In the genomic region with DNA sequence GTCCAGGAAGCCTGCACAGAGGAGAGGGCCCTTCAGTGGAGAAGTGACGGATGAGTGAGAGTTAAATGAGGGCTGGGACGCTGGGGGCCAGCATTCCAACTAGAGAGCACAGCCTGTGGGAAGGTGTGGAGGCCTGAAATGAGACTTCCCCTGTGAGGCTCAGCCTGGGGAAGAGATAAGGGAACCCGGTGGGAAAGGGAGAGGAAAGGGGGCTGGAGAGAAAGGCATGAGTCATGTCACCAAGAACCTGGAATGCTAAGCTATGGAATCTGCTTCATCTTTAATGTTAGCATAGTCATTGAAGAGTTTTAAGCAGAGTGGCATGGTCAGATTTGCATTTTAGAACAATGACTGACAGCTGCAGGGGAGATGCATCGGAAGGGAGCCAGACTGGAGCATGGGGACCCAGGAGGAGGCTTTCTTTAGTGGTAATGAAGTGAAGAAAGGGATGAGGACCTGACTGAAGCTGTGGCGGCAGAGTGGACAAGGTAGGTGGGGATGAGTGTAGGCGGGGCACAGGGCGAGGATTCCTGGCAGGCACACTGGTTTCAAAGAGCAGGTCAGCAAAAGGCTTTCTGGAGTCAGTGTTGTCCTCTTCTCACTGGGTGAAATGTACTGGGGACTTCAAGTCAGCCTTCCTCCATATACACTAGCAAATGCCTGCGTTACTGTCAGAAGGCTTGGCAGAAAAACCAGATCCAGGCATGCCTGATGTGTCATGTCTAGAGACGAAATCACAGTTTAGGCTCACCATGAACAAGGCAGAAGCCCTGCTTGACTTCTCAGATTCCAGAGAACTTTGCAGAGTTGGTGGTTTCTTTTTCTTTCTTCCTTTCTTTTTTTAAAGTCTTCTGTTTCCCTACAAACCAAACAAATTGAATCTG, we compare ENCODE assay signal across 10 cellular contexts. TPM values are rescaled to one million over a fixed set of nuclear protein-coding genes. Genes with fewer than 3 reads are reported as not detected.
DNase-seq lines count a peak whose midpoint lies in the region; ATAC-seq and TF ChIP-seq lines count a peak whose summit lies in the region.
"Had no signal": no experiment of that assay in that cellular context is flagged by ENCODE, and none has a peak within 500 bp of the region (broad histone marks: within the 10 kb centered on the region; RNA-seq: fewer than 3 reads in every experiment).

No MANE protein-coding gene starts in this region.

- peaks cover 83% of the 10 kb centered on the region for H3K4me1 Mint-ChIP-seq in chondrocyte (ENCODE audit: low read depth)

- no peaks in the 10 kb centered on the region; the same call in 1 of the 2 replicates for H3K36me3 ChIP-seq in HUES64 (ENCODE audit: insufficient read depth, low read length)

- H3K27me3 ChIP-seq in HUES64 (ENCODE audit: insufficient read depth, low read length), result no peaks in the 10 kb centered on the region

- no peak for ATAC-seq in GM21825 (IDR thresholded peaks at IDR 0.05; ENCODE audit: unreplicated experiment)
- ATAC-seq: effector memory CD8-positive, alpha-beta T cell had no signal

- WGBS in HUES64, result 31% methylated on average over 9 of the region's 9 CpGs

- no peaks in the 10 kb centered on the region for H3K9me3 ChIP-seq in HUES64 (ENCODE audit: insufficient read depth, low read depth, low read length)

- H3K4me3 Mint-ChIP-seq in chondrocyte (ENCODE audit: unreplicated experiment), result peak overlapping the region; percentile 59
- H3K4me3 Mint-ChIP-seq: effector memory CD8-positive, alpha-beta T cell had no signal

- peak overlapping the region; percentile 47; the same call in 1 of the 2 replicates for H3K9ac ChIP-seq in HUES64 (ENCODE audit: low read depth, low read length)

- peaks cover 60% of the 10 kb centered on the region for H3K4me1 ChIP-seq in HUES64 (ENCODE audit: insufficient read depth, low read length)

- peak overlapping the region; percentile 90 for H3K27ac Mint-ChIP-seq in chondrocyte (ENCODE audit: unreplicated experiment)
- H3K27ac Mint-ChIP-seq: effector memory CD8-positive, alpha-beta T cell had no signal

- peak overlapping the region; percentile 68 for H3K27ac ChIP-seq in HUES64 (ENCODE audit: low read depth, low read length)
- H3K27ac ChIP-seq in temporal lobe (ENCODE audit: low read depth, low read length), result peak overlapping the region; percentile 54

- peak overlapping the region; percentile 15; the same call in 1 of the 2 replicates for H3K4me3 ChIP-seq in HUES64 (ENCODE audit: low read length)

- no peaks in the 10 kb centered on the region for H3K27me3 Mint-ChIP-seq in chondrocyte (ENCODE audit: low read depth)

- TF ChIP-seq CTCF in chondrocyte (IDR thresholded peaks at IDR 0.05), result no peak

- no peaks in the 10 kb centered on the region for H3K9me3 Mint-ChIP-seq in chondrocyte (ENCODE audit: low read depth)
- H3K9me3 Mint-ChIP-seq: effector memory CD8-positive, alpha-beta T cell had no signal

- DNase-seq in chondrocyte (ENCODE audit: low spot score) (no peak), iPS-NIHi7 (ENCODE audit: extremely low spot score) (peak; percentile 50), DMS114 treated with DMSO at 0.1 percent for 48 hours (lab: John Stamatoyannopoulos, UW; ENCODE audit: unreplicated experiment) (no peak), DMS79 (lab: John Stamatoyannopoulos, UW) (no peak)
- DNase-seq in activated T-cell treated with anti-CD3 and anti-CD28 coated beads, Interleukin-2, amount 50 U/mL, for 1 hour, result no peak
- DNase-seq: activated T-cell treated with anti-CD3 and anti-CD28 coated beads for 4 hours; effector memory CD8-positive, alpha-beta T cell had no signal

- H3K36me3 Mint-ChIP-seq in chondrocyte (ENCODE audit: low read depth), result peaks cover 5% of the 10 kb centered on the region

RNA-seq across cellular contexts. Expression of a gene that starts 8.0 kb away (rescaled TPM):
- 5.1 TPM for polyA plus RNA-seq in HUES64 (2013, experiment 1 of 2)
- 7.1 TPM for polyA plus RNA-seq in HUES64 (2013, experiment 2 of 2)
- total RNA-seq in chondrocyte (20.9 to 37.9 TPM (median 21.1 TPM) in 3 replicates), temporal lobe (34.7 TPM)
